Comparison of ENCODE assay signal across 15 cellular contexts in the genomic region with DNA sequence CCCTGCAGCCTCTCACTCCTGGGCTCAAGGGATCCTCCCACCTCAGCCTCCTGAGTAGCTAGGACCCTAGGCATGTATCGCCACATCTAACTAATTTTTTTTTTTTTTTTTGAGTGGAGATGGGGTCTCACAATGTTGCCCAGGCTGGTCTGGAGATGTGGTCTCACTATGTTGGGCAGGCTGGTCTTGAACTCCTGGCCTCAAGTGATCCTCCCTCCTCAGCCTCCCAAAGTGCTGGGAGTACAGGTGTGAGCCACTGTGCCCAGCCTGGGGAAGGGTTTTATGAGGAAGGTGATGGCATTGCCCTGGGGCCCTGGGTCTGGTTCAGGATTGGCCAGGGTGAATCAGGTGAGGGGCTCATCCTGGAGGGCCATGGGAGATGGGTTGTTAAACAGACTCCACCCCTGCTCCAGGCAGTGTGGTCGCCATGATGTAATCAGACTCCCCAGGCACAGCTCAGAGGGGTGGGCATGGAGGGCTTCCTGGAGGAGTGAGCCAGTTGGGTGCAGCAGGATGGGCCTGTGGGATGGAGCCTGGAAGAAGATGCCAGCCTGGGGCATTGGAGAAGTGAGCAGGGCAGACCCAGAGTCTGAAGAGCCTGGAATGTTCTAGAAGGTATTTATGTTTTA.
"Had no signal": no experiment of that assay in that cellular context is flagged by ENCODE, and none has a peak within 500 bp of the region (broad histone marks: within the 10 kb centered on the region; RNA-seq: fewer than 3 reads in every experiment).

No MANE protein-coding gene starts in this region.

- FAIRE-seq: TTC549 had no signal

- H3K79me2 ChIP-seq: hepatocyte had no signal

- H3K4me3 ChIP-seq: body of pancreas, dorsolateral prefrontal cortex, hepatocyte, lung had no signal

- H3K4me1 ChIP-seq: body of pancreas, foreskin keratinocyte had no signal

- H2AFZ ChIP-seq: hepatocyte had no signal

- DNase-seq: activated B cell treated with CpG ODN at 0.5 μM for 24 hours; activated CD4-positive, alpha-beta memory T cell treated with anti-CD3 and anti-CD28 coated beads, Interleukin-2, amount 10 ng/mL, durations not matched to agents 7 days and 5 days; activated CD4-positive, alpha-beta T cell treated with anti-CD3 and anti-CD28 coated beads for 4 hours; activated T-cell treated with anti-CD3 and anti-CD28 coated beads, Interleukin-2, amount 50 U/mL, for 24 hours; amygdala; caudate nucleus; foreskin keratinocyte; occipital lobe; stimulated activated naive CD8-positive, alpha-beta T cell treated with anti-CD3 and anti-CD28 coated beads, Interleukin-15, Interleukin-2, amounts not matched to agents 100 U/mL and 50 U/mL, for 24 hours had no signal

- H3K9me3 ChIP-seq: body of pancreas had no signal

- H3K27ac ChIP-seq: body of pancreas, dorsolateral prefrontal cortex, epithelial cell of prostate, foreskin keratinocyte, hepatocyte had no signal

- H3K4me2 ChIP-seq: hepatocyte had no signal

- ATAC-seq: body of pancreas; foreskin keratinocyte; stimulated activated naive CD8-positive, alpha-beta T cell treated with anti-CD3 and anti-CD28 coated beads, Interleukin-15, Interleukin-2, amounts not matched to agents 100 U/mL and 50 U/mL, for 24 hours had no signal

- H3K27me3 ChIP-seq: body of pancreas, dorsolateral prefrontal cortex, foreskin keratinocyte, hepatocyte had no signal
